ENCODE assay signal across 12 cellular contexts in the genomic region with DNA sequence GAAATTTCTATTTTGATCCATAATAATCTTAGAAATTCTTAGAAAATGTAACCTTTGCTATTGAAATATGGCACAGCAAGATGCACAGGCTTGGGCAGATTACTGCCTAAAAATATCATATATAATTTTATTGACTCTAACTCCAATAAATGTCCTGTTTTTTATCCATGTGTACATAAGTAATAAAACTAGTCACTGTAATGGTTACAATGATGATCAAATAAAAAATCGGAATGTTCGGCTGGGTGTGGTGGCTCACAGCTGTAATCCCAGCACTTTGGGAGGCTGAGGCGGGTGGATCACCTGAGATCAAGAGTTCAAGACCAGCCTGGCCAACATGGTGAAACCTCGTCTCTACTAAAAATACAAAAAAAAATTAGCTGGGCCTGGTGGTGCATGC. TPM values are rescaled to one million over a fixed set of nuclear protein-coding genes. Genes with fewer than 3 reads are reported as not detected.
A peak's percentile ranks its signal among the peaks of the same experiment; 100 is the strongest.
DNase-seq lines count a peak whose midpoint lies in the region; ATAC-seq and TF ChIP-seq lines count a peak whose summit lies in the region.
"Not testable (repeated sequence)": the region's sequence is repeated elsewhere in the genome, so short reads cannot be mapped to it uniquely, and the experiment has no call there.
"Had no signal": no experiment of that assay in that cellular context is flagged by ENCODE, and none has a peak within 500 bp of the region (broad histone marks: within the 10 kb centered on the region; RNA-seq: fewer than 3 reads in every experiment).

No MANE protein-coding gene starts in this region.

- not testable (repeated sequence) for H3K27ac ChIP-seq in transverse colon

- 58 to 90% methylated on average over 4 of the region's 4 CpGs for WGBS in transverse colon (ENCODE audit: low coverage in 1 of 2), 2 donors

- not testable (repeated sequence) for H3K36me3 ChIP-seq in mucosa of descending colon (ENCODE audit: low read depth); transverse colon

- intact Hi-C loops in left colon (cut with DNase I, micrococcal nuclease); mucosa of descending colon (cut with DNase I, micrococcal nuclease); transverse colon (cut with DNase I; ENCODE audit: low total_unique reads): not testable (repeated sequence)

- not testable (repeated sequence) for TF ChIP-seq POLR2A in transverse colon (IDR thresholded peaks at IDR 0.05)

- DNase-seq in LNCaP clone FGC (ENCODE audit: low read depth) (peak; percentile 10), left colon (peak in 1 of 2 donors; percentile 12), mucosa of descending colon (peak in 2 of 3 donors; percentile 31 to 40), transverse colon (peak; percentile 15)

- ATAC-seq in left colon (peak; percentile 93), mucosa of descending colon (peak; percentile 66)

- H3K27me3 ChIP-seq in transverse colon, result not testable (repeated sequence)

- not testable (repeated sequence) for H3K9me3 ChIP-seq in mucosa of descending colon, transverse colon

- in situ Hi-C loops in transverse colon (cut with MboI; ENCODE audit: low pct_ligation_motif_present in 1 of 4, low pct_unique_long_range_greater_than_20kb in 1 of 4, low sequenced_read_pairs in 3 of 4), result not testable (repeated sequence)

- H3K4me3 ChIP-seq in LNCaP clone FGC (ENCODE audit: low read depth, low read length); mucosa of descending colon; transverse colon: not testable (repeated sequence)

- TF ChIP-seq CTCF in LNCaP clone FGC (IDR thresholded peaks at IDR 0.05; ENCODE audit: control insufficient read depth, extremely low read depth, insufficient read depth); mucosa of descending colon (IDR thresholded peaks at IDR 0.05); transverse colon (IDR thresholded peaks at IDR 0.05): not testable (repeated sequence)

- TF ChIP-seq EP300 in transverse colon (IDR thresholded peaks at IDR 0.05; ENCODE audit: low read depth), result not testable (repeated sequence)

- H3K4me1 ChIP-seq in mucosa of descending colon (ENCODE audit: low read depth); transverse colon: not testable (repeated sequence)

RNA-seq across cellular contexts. Expression of gene FOXP2, which starts 26.3 kb away (rescaled TPM):
- total RNA-seq in left colon, result 10 to 100 TPM; 12.8 to 21.1 TPM
- 10 to 100 TPM; 14.9 to 88.0 (median 17.2) TPM for total RNA-seq in mucosa of descending colon
- 100 to 1,000 TPM in 1 of 4 donors, 10 to 100 TPM in 3; 20.5 to 102 (median 34.0) TPM for total RNA-seq in transverse colon
- total RNA-seq: A673; B cell; Caco-2; CD4-positive, alpha-beta memory T cell; CD4-positive, alpha-beta T cell; CD4-positive, CD25-positive, alpha-beta regulatory T cell; CD8-positive, alpha-beta memory T cell; CD8-positive, alpha-beta T cell had no signal
